14 cellular contexts compared by ENCODE assay signal in the genomic region with DNA sequence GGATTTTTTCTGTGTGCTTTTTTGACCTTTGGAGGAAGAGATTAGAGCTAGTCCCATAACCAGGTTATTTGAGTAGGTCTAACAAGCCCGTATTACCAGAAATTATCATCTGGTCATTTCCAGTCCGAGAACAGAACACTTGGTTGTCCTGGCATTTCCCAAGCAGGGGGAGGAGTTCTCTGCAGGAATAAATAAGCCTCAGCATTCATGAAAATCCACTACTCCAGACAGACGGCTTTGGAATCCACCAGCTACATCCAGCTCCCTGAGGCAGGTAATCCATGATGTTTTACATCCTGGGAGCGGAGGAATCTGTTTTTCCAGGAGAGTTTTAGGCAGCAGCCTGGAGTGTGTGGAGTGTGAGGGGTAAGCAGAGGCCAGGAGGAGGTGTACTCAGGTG. TPM values are rescaled to one million over a fixed set of nuclear protein-coding genes. Genes with fewer than 3 reads are reported as not detected.
A peak's percentile ranks its signal among the peaks of the same experiment; 100 is the strongest.
DNase-seq lines count a peak whose midpoint lies in the region; ATAC-seq lines count a peak whose summit lies in the region.
"Had no signal": no experiment of that assay in that cellular context is flagged by ENCODE, and none has a peak within 500 bp of the region (broad histone marks: within the 10 kb centered on the region; RNA-seq: fewer than 3 reads in every experiment).

A gene (plus strand): TSS at position 218 of the 400 bp plus-strand sequence. CDS start 2,051 bp downstream, outside the sequence.

- peak within 1 kb of the TSS; percentile 4 for H3K27ac ChIP-seq in rectal smooth muscle tissue (ENCODE audit: low read depth, low read length)
- H3K27ac ChIP-seq: KMS-11, WERI-Rb-1 had no signal

- ATAC-seq in left colon (no peak), GM19463 (IDR thresholded peaks at IDR 0.05; ENCODE audit: unreplicated experiment) (no peak), HG02571 (IDR thresholded peaks at IDR 0.05; ENCODE audit: unreplicated experiment) (no peak)
- ATAC-seq: activated T-helper 17 cell treated with anti-CD3 and anti-CD28 coated beads, Interleukin-2, amount 50 U/mL, for 72 hours had no signal

- H3K4me3 ChIP-seq in rectal smooth muscle tissue (ENCODE audit: low read length), result no peak within 1 kb of the TSS

- no peaks in the 10 kb centered on the region for H3K27me3 ChIP-seq in rectal smooth muscle tissue (ENCODE audit: control insufficient read depth, insufficient read depth, low read length)

- no peak within 1 kb of the TSS for H3K9ac ChIP-seq in rectal smooth muscle tissue (ENCODE audit: low read length)
- H3K9ac ChIP-seq: KMS-11 had no signal

- DNase-seq in AG08396 (ENCODE audit: low spot score), result peak; percentile 17
- DNase-seq in cerebellum (ENCODE audit: low spot score), result peak; percentile 69
- no peak for DNase-seq in left colon
- no peak for DNase-seq in DMS114 treated with DMSO at 0.1 percent for 48 hours (lab: John Stamatoyannopoulos, UW; ENCODE audit: unreplicated experiment)
- DNase-seq in NCI-H2196 (lab: John Stamatoyannopoulos, UW; ENCODE audit: unreplicated experiment), result no peak
- DNase-seq: dermis blood vessel endothelial cell, WERI-Rb-1 had no signal

- H3K4me1 ChIP-seq in rectal smooth muscle tissue (ENCODE audit: control insufficient read depth, insufficient read depth, low read length), result no peaks in the 10 kb centered on the region

- intact Hi-C loops in left colon (cut with DNase I, micrococcal nuclease), result no loop called here

- no peaks in the 10 kb centered on the region for H3K36me3 ChIP-seq in rectal smooth muscle tissue (ENCODE audit: control insufficient read depth, insufficient read depth, low read length)
- H3K36me3 ChIP-seq: WERI-Rb-1 had no signal

RNA-seq across cellular contexts. Expression of the gene that starts here (rescaled TPM):
- total RNA-seq in cerebellum (0.73 TPM), left colon (10 to 100 TPM; 12.2 to 16.9 TPM)
- total RNA-seq: activated T-helper 17 cell treated with anti-CD3 and anti-CD28 coated beads, Interleukin-2, amount 50 U/mL, for 72 hours; Daoy; neural crest cell had no signal

Comparison
In these comparisons a context has a peak if more than half of its experiments do, and no peak if none do; other contexts are left out.
1. Peak in DNase-seq in cerebellum; RNA of the gene not detected or under 1 TPM.